Comparison of ENCODE assay signal across 17 cellular contexts in genomic region chr17:75365931-75366275, GRCh38. TPM values are rescaled to one million over a fixed set of nuclear protein-coding genes. Genes with fewer than 3 reads are reported as not detected.
A peak's percentile ranks its signal among the peaks of the same experiment; 100 is the strongest.
DNase-seq lines count a peak whose midpoint lies in the region; ATAC-seq and TF ChIP-seq lines count a peak whose summit lies in the region.
"Had no signal": no experiment of that assay in that cellular context is flagged by ENCODE, and none has a peak within 500 bp of the region (broad histone marks: within the 10 kb centered on the region; RNA-seq: fewer than 3 reads in every experiment).

No MANE protein-coding gene starts in this region.

- peaks cover 84% of the 10 kb centered on the region for H3K4me1 Mint-ChIP-seq in HFFc6 (ENCODE audit: low read depth)
- H3K4me1 Mint-ChIP-seq in activated T-helper 17 cell treated with anti-CD3 and anti-CD28 coated beads, Interleukin-2, amount 50 U/mL, for 72 hours: peaks cover 65% of the 10 kb centered on the region
- peaks cover 70 to 72% of the 10 kb centered on the region in 2 donors for H3K4me1 Mint-ChIP-seq in natural killer cell treated with Interleukin-12 subunit alpha and Interleukin-12 subunit beta and Interleukin-15 and Interleukin-18, amount 100 ng/mL, for 72 hours (ENCODE audit: low read depth in 2 of 2)

- no peaks in the 10 kb centered on the region for H3K9me3 Mint-ChIP-seq in HFFc6
- H3K9me3 Mint-ChIP-seq in activated T-helper 17 cell treated with anti-CD3 and anti-CD28 coated beads, Interleukin-2, amount 50 U/mL, for 72 hours: no peaks in the 10 kb centered on the region
- H3K9me3 Mint-ChIP-seq in natural killer cell treated with Interleukin-12 subunit alpha and Interleukin-12 subunit beta and Interleukin-15 and Interleukin-18, amount 100 ng/mL, for 72 hours: no peaks in the 10 kb centered on the region
- H3K9me3 Mint-ChIP-seq: activated T-helper 1 cell treated with anti-CD3 and anti-CD28 coated beads, Interleukin-12 subunit alpha, Interleukin-12 subunit beta, Interleukin-2, Interleukin-4 antibody, amounts not matched to agents 30 ng/mL and 10 ng/mL and 1 ng/mL, durations not matched to agents 14 hours and 24 hours and 36 hours had no signal

- no peaks in the 10 kb centered on the region; the same call in 1 of the 2 replicates for H3K36me3 Mint-ChIP-seq in HFFc6 (ENCODE audit: low read depth)
- H3K36me3 Mint-ChIP-seq in activated T-helper 17 cell treated with anti-CD3 and anti-CD28 coated beads, Interleukin-2, amount 50 U/mL, for 72 hours (ENCODE audit: low read depth): peaks cover 18% of the 10 kb centered on the region
- H3K36me3 Mint-ChIP-seq in natural killer cell treated with Interleukin-12 subunit alpha and Interleukin-12 subunit beta and Interleukin-15 and Interleukin-18, amount 100 ng/mL, for 72 hours: no peaks in the 10 kb centered on the region

- H3K27ac Mint-ChIP-seq in HFFc6: no peak overlapping the region
- H3K27ac Mint-ChIP-seq in activated T-helper 17 cell treated with anti-CD3 and anti-CD28 coated beads, Interleukin-2, amount 50 U/mL, for 72 hours: peak overlapping the region; percentile 55
- peak overlapping the region; percentile 26 to 77 for H3K27ac Mint-ChIP-seq in natural killer cell treated with Interleukin-12 subunit alpha and Interleukin-12 subunit beta and Interleukin-15 and Interleukin-18, amount 100 ng/mL, for 72 hours

- DNase-seq in NCI-H146 treated with DMSO at 0.1 percent for 48 hours (lab: John Stamatoyannopoulos, UW; ENCODE audit: unreplicated experiment) (peak; percentile 30), NCI-H146 (lab: John Stamatoyannopoulos, UW) (no peak), HFFc6 (no peak), NCI-H774 (lab: John Stamatoyannopoulos, UW) (no peak), NCI-H1930 (lab: John Stamatoyannopoulos, UW) (no peak)
- DNase-seq in natural killer cell treated with Interleukin-12 subunit alpha and Interleukin-12 subunit beta and Interleukin-15 and Interleukin-18, amount 100 ng/mL, for 72 hours (ENCODE audit: low spot score): no peak
- DNase-seq: GOT3; MM.1S; NCI-H2029 treated with DMSO at 0.1 percent for 48 hours; right lobe of liver; RPMI8226; stimulated activated CD4-positive, alpha-beta T cell treated with anti-CD3 and anti-CD28 coated beads, Interleukin-1b, Interleukin-23, amount 100 ng/mL, for 48 hours; T-helper 1 cell had no signal

- H3K27me3 Mint-ChIP-seq in HFFc6 (ENCODE audit: insufficient read depth): no peaks in the 10 kb centered on the region
- no peaks in the 10 kb centered on the region for H3K27me3 Mint-ChIP-seq in activated T-helper 17 cell treated with anti-CD3 and anti-CD28 coated beads, Interleukin-2, amount 50 U/mL, for 72 hours
- H3K27me3 Mint-ChIP-seq in natural killer cell treated with Interleukin-12 subunit alpha and Interleukin-12 subunit beta and Interleukin-15 and Interleukin-18, amount 100 ng/mL, for 72 hours: no peaks in the 10 kb centered on the region

- TF ChIP-seq CTCF in HFFc6 (IDR thresholded peaks at IDR 0.05): no peak

- H3K4me3 Mint-ChIP-seq in HFFc6: peak overlapping the region; percentile 16
- peak overlapping the region; percentile 51 for H3K4me3 Mint-ChIP-seq in activated T-helper 17 cell treated with anti-CD3 and anti-CD28 coated beads, Interleukin-2, amount 50 U/mL, for 72 hours
- no peak overlapping the region for H3K4me3 Mint-ChIP-seq in natural killer cell treated with Interleukin-12 subunit alpha and Interleukin-12 subunit beta and Interleukin-15 and Interleukin-18, amount 100 ng/mL, for 72 hours
- H3K4me3 Mint-ChIP-seq: activated T-helper 1 cell treated with anti-CD3 and anti-CD28 coated beads, Interleukin-12 subunit alpha, Interleukin-12 subunit beta, Interleukin-2, Interleukin-4 antibody, amounts not matched to agents 30 ng/mL and 10 ng/mL and 1 ng/mL, durations not matched to agents 14 hours and 24 hours and 36 hours had no signal

- no peak for ATAC-seq in activated T-helper 17 cell treated with anti-CD3 and anti-CD28 coated beads, Interleukin-2, amount 50 U/mL, for 72 hours (replicated peaks)
- ATAC-seq in natural killer cell treated with Interleukin-12 subunit alpha and Interleukin-12 subunit beta and Interleukin-15 and Interleukin-18, amount 100 ng/mL, for 72 hours: no peak
- ATAC-seq in GM18502 (IDR thresholded peaks at IDR 0.05; ENCODE audit: poor library complexity, unreplicated experiment): no peak
- ATAC-seq: esophagus mucosa, right lobe of liver had no signal

RNA-seq across cellular contexts. Expression of gene GRB2, which starts 39.6 kb away (rescaled TPM):
- 100 to 1,000 TPM; 104 to 138 (median 116) TPM for total RNA-seq in HFFc6 (2021; fragmentation: NEBNext Ultra II Directional; extraction: Animal tissue kit (Norgen Biotek cat#: 25700))
- 100 to 1,000 TPM; 141 to 163 TPM for total RNA-seq in activated T-helper 17 cell treated with anti-CD3 and anti-CD28 coated beads, Interleukin-2, amount 50 U/mL, for 72 hours
- total RNA-seq in natural killer cell treated with Interleukin-12 subunit alpha and Interleukin-12 subunit beta and Interleukin-15 and Interleukin-18, amount 100 ng/mL, for 72 hours: 100 to 1,000 TPM; 198 to 235 TPM
